ENCODE assay signal across 11 cellular contexts in the genomic region with DNA sequence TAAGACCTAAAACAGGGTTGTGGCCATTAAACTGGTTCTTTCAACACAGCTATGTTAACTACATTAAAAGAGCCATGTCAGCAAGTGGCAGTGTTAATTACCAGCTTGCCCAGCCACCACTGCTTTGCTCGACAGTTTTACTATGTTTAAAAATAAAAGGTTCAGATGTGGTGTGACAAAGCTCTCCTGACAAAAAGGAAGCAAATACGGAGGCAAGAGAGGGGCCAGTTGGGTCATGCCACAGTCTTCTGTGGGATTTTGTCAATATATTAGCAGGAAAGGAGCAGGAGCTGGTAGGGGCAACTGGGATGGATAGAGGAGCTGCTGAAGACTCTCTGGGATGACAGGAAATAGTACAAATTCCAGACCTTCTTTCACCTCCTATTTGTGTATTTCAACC.
DNase-seq lines count a peak whose midpoint lies in the region; ATAC-seq and TF ChIP-seq lines count a peak whose summit lies in the region.
"Had no signal": no experiment of that assay in that cellular context is flagged by ENCODE, and none has a peak within 500 bp of the region (broad histone marks: within the 10 kb centered on the region; RNA-seq: fewer than 3 reads in every experiment).

No MANE protein-coding gene starts in this region.

- no peaks in the 10 kb centered on the region for H3K27me3 Mint-ChIP-seq in neural progenitor cell (ENCODE audit: insufficient read depth, low read depth)

- peak; percentile 34 for DNase-seq in ELF-1 (ENCODE audit: low read depth, low spot score)
- no peak for DNase-seq in neural progenitor cell (ENCODE audit: low spot score)
- DNase-seq in NCI-H1436 (lab: John Stamatoyannopoulos, UW) = no peak
- DNase-seq in NCI-H524 (lab: John Stamatoyannopoulos, UW) = no peak
- DNase-seq in CD1c-positive myeloid dendritic cell (ENCODE audit: extremely low spot score) = no peak
- DNase-seq: foreskin fibroblast; stimulated activated CD8-positive, alpha-beta memory T cell treated with anti-CD3 and anti-CD28 coated beads, Interleukin-4, amount 100 ng/mL, for 48 hours had no signal

- no peaks in the 10 kb centered on the region for H3K9me3 Mint-ChIP-seq in neural progenitor cell

- H3K4me1 ChIP-seq in Loucy (ENCODE audit: insufficient read depth, low read length, poor library complexity, severe bottlenecking) (peaks cover 91% of the 10 kb centered on the region), duodenal mucosa (ENCODE audit: control insufficient read depth in 1 of 2, insufficient read depth in 2 of 2, low read length in 2 of 2) (peaks cover 16 to 44% of the 10 kb centered on the region in 2 donors), neural progenitor cell (peaks cover 13% of the 10 kb centered on the region)
- H3K4me1 ChIP-seq: prostate gland had no signal

- no peak for ATAC-seq in HG03095 (IDR thresholded peaks at IDR 0.05; ENCODE audit: unreplicated experiment)

- H4K20me1 ChIP-seq in Loucy (ENCODE audit: insufficient read depth, low read length, poor library complexity, severe bottlenecking) = no peaks in the 10 kb centered on the region
- H4K20me1 ChIP-seq in neural progenitor cell (ENCODE audit: low read depth) = no peaks in the 10 kb centered on the region

- peaks cover 8% of the 10 kb centered on the region for H3K36me3 Mint-ChIP-seq in neural progenitor cell

- H3K9ac ChIP-seq in Loucy (ENCODE audit: low read depth, low read length, poor library complexity, severe bottlenecking) (peak overlapping the region; percentile 87), duodenal mucosa (ENCODE audit: low read depth in 1 of 2, low read length in 2 of 2) (peak overlapping the region; percentile 22 to 58), neural progenitor cell (no peak overlapping the region)

- H3K36me3 ChIP-seq in Loucy (ENCODE audit: insufficient read depth, low read length) (no peaks in the 10 kb centered on the region), duodenal mucosa (ENCODE audit: control insufficient read depth in 1 of 2, insufficient read depth in 2 of 2, low read length in 2 of 2) (peaks cover 0 to 17% of the 10 kb centered on the region in 2 donors), neural progenitor cell (no peaks in the 10 kb centered on the region)
- H3K36me3 ChIP-seq: prostate gland had no signal

- H3K4me1 Mint-ChIP-seq in neural progenitor cell = peaks cover 21% of the 10 kb centered on the region

- H3K4me3 ChIP-seq in Loucy (ENCODE audit: low read length, poor library complexity, severe bottlenecking) (peak overlapping the region; percentile 66), duodenal mucosa (ENCODE audit: low read depth in 1 of 2, low read length in 2 of 2) (peak overlapping the region; percentile 64 to 67), neural progenitor cell (no peak overlapping the region)
- H3K4me3 ChIP-seq: prostate gland had no signal

- no peak overlapping the region; the same call in 1 of the 2 replicates for H2AFZ ChIP-seq in Loucy (ENCODE audit: low read length)
- H2AFZ ChIP-seq in neural progenitor cell (replicated peaks) = peak overlapping the region; percentile 68

- H3K27ac Mint-ChIP-seq in neural progenitor cell = no peak overlapping the region

- H3K4me3 Mint-ChIP-seq in neural progenitor cell = no peak overlapping the region

- H3K27me3 ChIP-seq in Loucy (ENCODE audit: insufficient read depth, low read length, poor library complexity, severe bottlenecking) = no peaks in the 10 kb centered on the region
- H3K27me3 ChIP-seq in duodenal mucosa (ENCODE audit: control insufficient read depth in 1 of 2, insufficient read depth in 2 of 2, low read length in 2 of 2) = no peaks in the 10 kb centered on the region
- no peaks in the 10 kb centered on the region for H3K27me3 ChIP-seq in neural progenitor cell

- H3K4me2 ChIP-seq in Loucy (ENCODE audit: low read depth, low read length, poor library complexity, severe bottlenecking) = peak overlapping the region; percentile 88
- H3K4me2 ChIP-seq in neural progenitor cell = peak overlapping the region; percentile 37

- H3F3A ChIP-seq in Loucy (ENCODE audit: low read depth) = peaks cover 26% of the 10 kb centered on the region
- H3F3A ChIP-seq in neural progenitor cell (ENCODE audit: low read depth) = no peaks in the 10 kb centered on the region

- H3K27ac ChIP-seq in duodenal mucosa (ENCODE audit: low read depth, low read length) = no peak overlapping the region
- H3K27ac ChIP-seq in neural progenitor cell = no peak overlapping the region
- H3K27ac ChIP-seq: prostate gland had no signal

- TF ChIP-seq CTCF in Loucy (conservative IDR thresholded peaks at IDR 0.05; ENCODE audit: low read length) (no peak), neural progenitor cell (IDR thresholded peaks at IDR 0.05) (no peak)

- H3K9me2 ChIP-seq in Loucy (replicated peaks; ENCODE audit: low read depth, low read length) = no peaks in the 10 kb centered on the region

- H3K79me2 ChIP-seq in Loucy (ENCODE audit: insufficient read depth, low read length) (peaks cover 61% of the 10 kb centered on the region), neural progenitor cell (ENCODE audit: low read depth) (no peaks in the 10 kb centered on the region)

- H3K9me3 ChIP-seq in Loucy (ENCODE audit: insufficient read depth, low read depth, low read length) (no peaks in the 10 kb centered on the region), duodenal mucosa (ENCODE audit: control insufficient read depth in 1 of 2, low read length in 2 of 2) (no peaks in the 10 kb centered on the region), neural progenitor cell (ENCODE audit: low read depth) (no peaks in the 10 kb centered on the region)
- H3K9me3 ChIP-seq: prostate gland had no signal
